ENCODE assay signal across 8 cellular contexts in genomic region chr14:93231129-93231979, GRCh38. TPM values are rescaled to one million over a fixed set of nuclear protein-coding genes. Genes with fewer than 3 reads are reported as not detected.
DNase-seq lines count a peak whose midpoint lies in the region; ATAC-seq lines count a peak whose summit lies in the region.

No MANE protein-coding gene starts in this region.

- no peak overlapping the region for H3K27ac Mint-ChIP-seq in activated CD8-positive, alpha-beta T cell treated with anti-CD3 and anti-CD28 coated beads, Interleukin-2, amount 10 ng/mL, durations not matched to agents 7 days and 5 days
- no peak overlapping the region for H3K27ac Mint-ChIP-seq in immature natural killer cell

- ATAC-seq in Right ventricle myocardium inferior (peak; percentile 45), left cardiac atrium (peak; percentile 75 to 80), HG02938 (IDR thresholded peaks at IDR 0.05; ENCODE audit: unreplicated experiment) (no peak)
- peak; percentile 60 for ATAC-seq in activated CD8-positive, alpha-beta T cell treated with anti-CD3 and anti-CD28 coated beads, Interleukin-2, amount 10 ng/mL, durations not matched to agents 7 days and 5 days

- peaks cover 12% of the 10 kb centered on the region for H3K4me1 Mint-ChIP-seq in activated CD8-positive, alpha-beta T cell treated with anti-CD3 and anti-CD28 coated beads, Interleukin-2, amount 10 ng/mL, durations not matched to agents 7 days and 5 days (ENCODE audit: low read depth)
- peaks cover 5 to 10% of the 10 kb centered on the region in 2 donors for H3K4me1 Mint-ChIP-seq in immature natural killer cell

- CTCF ChIA-PET in activated CD8-positive, alpha-beta T cell treated with anti-CD3 and anti-CD28 coated beads, Interleukin-2, amount 10 ng/mL, durations not matched to agents 7 days and 5 days (lab: Charles Lee) = no interaction called here

- no peaks in the 10 kb centered on the region for H3K9me3 Mint-ChIP-seq in activated CD8-positive, alpha-beta T cell treated with anti-CD3 and anti-CD28 coated beads, Interleukin-2, amount 10 ng/mL, durations not matched to agents 7 days and 5 days (ENCODE audit: insufficient read depth)
- peaks cover 0 to 1% (median 0%) of the 10 kb centered on the region in 6 donors for H3K9me3 Mint-ChIP-seq in immature natural killer cell

- intact Hi-C loops in Right ventricle myocardium inferior (cut with DNase I) (loop anchor here (10.0 kb wide), 1 partner anchor 383 kb away; no protein-coding TSS in a partner anchor), cardiac septum (cut with DNase I) (loop anchor here (10.0 kb wide), 1 partner anchor 313 kb away; no protein-coding TSS in a partner anchor), left cardiac atrium (cut with DNase I) (no loop called here)

- POLR2A ChIA-PET in activated CD8-positive, alpha-beta T cell treated with anti-CD3 and anti-CD28 coated beads, Interleukin-2, amount 10 ng/mL, durations not matched to agents 7 days and 5 days (lab: Charles Lee) = no interaction called here

- peaks cover 18% of the 10 kb centered on the region for H3K27me3 Mint-ChIP-seq in activated CD8-positive, alpha-beta T cell treated with anti-CD3 and anti-CD28 coated beads, Interleukin-2, amount 10 ng/mL, durations not matched to agents 7 days and 5 days (ENCODE audit: low read depth)
- H3K27me3 Mint-ChIP-seq in immature natural killer cell (ENCODE audit: low read depth in 3 of 3) = peaks cover 0 to 1% (median 0%) of the 10 kb centered on the region in 3 donors

- peaks cover 18% of the 10 kb centered on the region for H3K36me3 Mint-ChIP-seq in activated CD8-positive, alpha-beta T cell treated with anti-CD3 and anti-CD28 coated beads, Interleukin-2, amount 10 ng/mL, durations not matched to agents 7 days and 5 days (ENCODE audit: low read depth)
- H3K36me3 Mint-ChIP-seq in immature natural killer cell = peaks cover 14 to 29% (median 18%) of the 10 kb centered on the region in 3 donors

- H3K4me3 ChIP-seq in skin epidermis = peak overlapping the region; percentile 21 to 36 (median 25)

- DNase-seq in Right ventricle myocardium inferior (ENCODE audit: missing footprints) (no peak), cardiac septum (ENCODE audit: low spot score) (no peak), left cardiac atrium (peak; percentile 49), cortex of kidney (lab: John Stamatoyannopoulos, UW) (no peak), immature natural killer cell (no peak)
- DNase-seq in activated CD8-positive, alpha-beta T cell treated with anti-CD3 and anti-CD28 coated beads, Interleukin-2, amount 10 ng/mL, durations not matched to agents 7 days and 5 days = no peak

- H3K27ac ChIP-seq in skin epidermis = no peak overlapping the region

- peak overlapping the region; percentile 22 for H3K4me3 Mint-ChIP-seq in activated CD8-positive, alpha-beta T cell treated with anti-CD3 and anti-CD28 coated beads, Interleukin-2, amount 10 ng/mL, durations not matched to agents 7 days and 5 days
- H3K4me3 Mint-ChIP-seq in immature natural killer cell = peak overlapping the region in 2 of 5 donors; percentile 13 to 60

RNA-seq across cellular contexts. Expression of gene UBR7, which starts 24.3 kb away (rescaled TPM):
- total RNA-seq in Right ventricle myocardium inferior (20.5 TPM), cardiac septum (25.2 TPM), left cardiac atrium (10 to 100 TPM; 17.6 to 20.5 TPM)
- 10 to 100 TPM; 39.0 to 49.3 TPM for total RNA-seq in activated CD8-positive, alpha-beta T cell treated with anti-CD3 and anti-CD28 coated beads, Interleukin-2, amount 10 ng/mL, durations not matched to agents 7 days and 5 days
- polyA plus RNA-seq in immature natural killer cell = 10 to 100 TPM; 29.8 to 76.1 (median 43.4) TPM

RNA-seq across cellular contexts. Expression of gene GON7, which starts 24.5 kb away (rescaled TPM):
- 15.6 TPM for total RNA-seq in Right ventricle myocardium inferior
- 11.8 TPM for total RNA-seq in cardiac septum
- total RNA-seq in activated CD8-positive, alpha-beta T cell treated with anti-CD3 and anti-CD28 coated beads, Interleukin-2, amount 10 ng/mL, durations not matched to agents 7 days and 5 days = 10 to 100 TPM; 21.5 to 24.6 TPM
- 10 to 100 TPM in 1 of 2 donors, 1 to 10 TPM in 1; 9.8 to 12.1 TPM for total RNA-seq in left cardiac atrium
- 10 to 100 TPM; 22.1 to 24.8 (median 22.4) TPM for polyA plus RNA-seq in immature natural killer cell

RNA-seq across cellular contexts. Expression of gene LYSET, which starts 46.2 kb away (rescaled TPM):
- 23.0 TPM for total RNA-seq in Right ventricle myocardium inferior
- 17.3 TPM for total RNA-seq in cardiac septum
- 10 to 100 TPM in 1 of 2 experiments, 1 to 10 TPM in 1; 9.7 to 10.6 TPM for total RNA-seq in activated CD8-positive, alpha-beta T cell treated with anti-CD3 and anti-CD28 coated beads, Interleukin-2, amount 10 ng/mL, durations not matched to agents 7 days and 5 days
- total RNA-seq in left cardiac atrium = 10 to 100 TPM; 17.6 to 20.8 TPM
- 10 to 100 TPM; 29.9 to 31.8 (median 30.3) TPM for polyA plus RNA-seq in immature natural killer cell

RNA-seq across cellular contexts. Expression of gene MOAP1, which starts 46.7 kb away (rescaled TPM):
- 52.5 TPM for total RNA-seq in Right ventricle myocardium inferior
- 58.1 TPM for total RNA-seq in cardiac septum
- 10 to 100 TPM; 21.0 to 21.5 TPM for total RNA-seq in activated CD8-positive, alpha-beta T cell treated with anti-CD3 and anti-CD28 coated beads, Interleukin-2, amount 10 ng/mL, durations not matched to agents 7 days and 5 days
- 10 to 100 TPM; 33.1 to 41.6 TPM for total RNA-seq in left cardiac atrium
- 100 to 1,000 TPM in 1 of 3 donors, 10 to 100 TPM in 2; 68.0 to 124 (median 90.4) TPM for polyA plus RNA-seq in immature natural killer cell

Comparison
In these comparisons a context has a peak if more than half of its experiments do, and no peak if none do; other contexts are left out.
1. intact Hi-C loops: an anchor here in Right ventricle myocardium inferior (10.0 kb wide) and cardiac septum (10.0 kb wide); none called in left cardiac atrium.